Comparison of ENCODE assay signal across 8 cellular contexts in the genomic region with DNA sequence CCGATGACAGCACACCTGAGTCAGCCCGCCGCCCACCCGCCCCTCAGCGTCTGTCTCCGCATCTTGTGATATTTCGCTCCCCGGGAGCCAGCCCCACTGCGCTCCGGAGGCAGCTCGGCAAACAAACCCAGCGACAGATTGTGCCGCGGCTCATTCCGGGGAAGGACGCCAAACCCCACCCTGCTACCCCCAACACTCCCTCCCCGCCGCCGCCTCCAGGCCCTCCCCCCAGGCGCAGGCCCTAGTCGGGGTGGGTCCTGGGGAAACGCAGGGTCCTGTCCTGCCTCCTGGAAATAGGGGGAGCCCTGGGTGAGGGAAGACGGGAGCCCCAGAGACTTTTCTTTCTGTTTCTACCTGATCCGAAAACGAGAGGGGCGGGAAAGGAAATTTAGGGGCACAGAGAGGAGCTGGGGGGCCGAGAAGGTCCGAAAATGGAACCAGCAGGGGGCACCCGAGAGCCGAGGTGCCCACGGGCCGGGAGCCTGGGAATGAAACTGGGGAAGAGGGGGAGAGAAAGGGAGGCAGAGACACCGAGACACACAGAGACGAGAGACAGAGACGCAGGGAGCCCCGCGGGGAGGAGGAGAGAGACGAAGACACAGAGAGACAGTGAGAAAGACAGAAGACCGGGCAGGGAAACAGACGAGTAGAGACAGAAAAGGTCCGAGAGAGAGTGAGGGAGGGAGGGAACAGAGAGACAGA. TPM values are rescaled to one million over a fixed set of nuclear protein-coding genes. Genes with fewer than 3 reads are reported as not detected.
DNase-seq lines count a peak whose midpoint lies in the region; ATAC-seq and TF ChIP-seq lines count a peak whose summit lies in the region.

No MANE protein-coding gene starts in this region.

- TF ChIP-seq CTCF in AG04449 (IDR thresholded peaks at IDR 0.05; ENCODE audit: insufficient read depth, low read length, missing control alignments) (peak; percentile 81), Panc1 (IDR thresholded peaks at IDR 0.05) (peak; percentile 97)

- H3K36me3 ChIP-seq in Panc1 (ENCODE audit: control insufficient read depth, insufficient read depth, low read length) (no peaks in the 10 kb centered on the region), skeletal muscle satellite cell (ENCODE audit: insufficient read depth, low read length) (no peaks in the 10 kb centered on the region)

- H3K27me3 ChIP-seq in Panc1 (ENCODE audit: control insufficient read depth, insufficient read depth, low read length) (peaks cover 6% of the 10 kb centered on the region; the same call in 1 of the 2 replicates), skeletal muscle satellite cell (ENCODE audit: control insufficient read depth, insufficient read depth, low read length) (peaks cover 56% of the 10 kb centered on the region)

- BruUV-seq in Panc1 (replicated peaks; lab: Mats Ljungman, UMichigan), result no TSS peak

- in situ Hi-C loops in Panc1 (cut with HindIII; ENCODE audit: low pct_unique_long_range_greater_than_20kb, low sequenced_read_pairs), result no loop called here

- peak; percentile 29 for ATAC-seq in GM18907 (IDR thresholded peaks at IDR 0.05; ENCODE audit: unreplicated experiment)
- 0 out of 2 replicates have a peak, but pooled peaks have one; percentile 45 for ATAC-seq in Panc1
- ATAC-seq in activated naive CD8-positive, alpha-beta T cell treated with anti-CD3 and anti-CD28 coated beads, Interleukin-2, amount 10 ng/mL, durations not matched to agents 7 days and 5 days (ENCODE audit: low read depth), result peak; percentile 10
- ATAC-seq in GM18519 (IDR thresholded peaks at IDR 0.05; ENCODE audit: low FRiP score, unreplicated experiment), result no peak
- no peak for ATAC-seq in HG02938 (IDR thresholded peaks at IDR 0.05; ENCODE audit: unreplicated experiment)

- H3K9me3 ChIP-seq in Panc1 (ENCODE audit: control insufficient read depth, insufficient read depth, low read depth, low read length), result no peaks in the 10 kb centered on the region
- no peaks in the 10 kb centered on the region for H3K9me3 ChIP-seq in skeletal muscle satellite cell (replicated peaks; ENCODE audit: low read length)

- no peaks in the 10 kb centered on the region for H3K9me3 Mint-ChIP-seq in activated naive CD8-positive, alpha-beta T cell treated with anti-CD3 and anti-CD28 coated beads, Interleukin-2, amount 10 ng/mL, durations not matched to agents 7 days and 5 days

- CTCF ChIA-PET in AG04449 (lab: Yijun Ruan, JAX) (interaction anchor here (0.8 to 11.8 kb wide), 49 partner anchors 9 to 1061 kb away, joined by 3 to 400 read pairs (median 6); partner anchors contain the start of genes SERPING1, SLC43A1, SLC43A3 and SMTNL1), Panc1 (lab: Charles Lee) (interaction anchor here (0.5 to 1.7 kb wide), 10 partner anchors 14 to 1109 kb away, joined by 3 to 9 read pairs (median 3); no protein-coding TSS in a partner anchor)

- intact Hi-C loops in Panc1 (cut with micrococcal nuclease; ENCODE audit: unreplicated experiment), result loop anchor here (2.0 to 10.0 kb wide), 4 partner anchors 68 to 1054 kb away; partner anchors contain the start of gene YPEL4

- H3K4me3 ChIP-seq in AG04449 (ENCODE audit: low read depth, low read length), result peak overlapping the region; percentile 42
- peak overlapping the region; percentile 2 to 50 for H3K4me3 ChIP-seq in Panc1 (ENCODE audit: low read depth in 2 of 2, low read length in 2 of 2)
- peak overlapping the region; percentile 33 for H3K4me3 ChIP-seq in iPS-11a (ENCODE audit: low read depth, low read length)
- H3K4me3 ChIP-seq in skeletal muscle satellite cell (ENCODE audit: low read length), result peak overlapping the region; percentile 63

- DNase-seq in AG04449 (ENCODE audit: low read depth, low spot score) (no peak), Panc1 (ENCODE audit: low read depth, low spot score) (no peak)
- peak; percentile 72 for DNase-seq in activated naive CD8-positive, alpha-beta T cell treated with anti-CD3 and anti-CD28 coated beads, Interleukin-2, amount 10 ng/mL, durations not matched to agents 7 days and 5 days

- H3K27me3 Mint-ChIP-seq in activated naive CD8-positive, alpha-beta T cell treated with anti-CD3 and anti-CD28 coated beads, Interleukin-2, amount 10 ng/mL, durations not matched to agents 7 days and 5 days, result peaks cover 48% of the 10 kb centered on the region

- H3K4me3 Mint-ChIP-seq in activated naive CD8-positive, alpha-beta T cell treated with anti-CD3 and anti-CD28 coated beads, Interleukin-2, amount 10 ng/mL, durations not matched to agents 7 days and 5 days, result peak overlapping the region; percentile 95

- peak overlapping the region; percentile 78 for H3K27ac Mint-ChIP-seq in activated naive CD8-positive, alpha-beta T cell treated with anti-CD3 and anti-CD28 coated beads, Interleukin-2, amount 10 ng/mL, durations not matched to agents 7 days and 5 days

- H3K9ac ChIP-seq in skeletal muscle satellite cell (ENCODE audit: low read depth, low read length), result no peak overlapping the region

- H3K4me1 Mint-ChIP-seq in activated naive CD8-positive, alpha-beta T cell treated with anti-CD3 and anti-CD28 coated beads, Interleukin-2, amount 10 ng/mL, durations not matched to agents 7 days and 5 days, result peaks cover 27% of the 10 kb centered on the region

- H3K4me1 ChIP-seq in Panc1 (ENCODE audit: control insufficient read depth, insufficient read depth, low read length) (peaks cover 4% of the 10 kb centered on the region; the same call in 1 of the 2 replicates), skeletal muscle satellite cell (ENCODE audit: control insufficient read depth, insufficient read depth, low read length) (peaks cover 24% of the 10 kb centered on the region)

- no peaks in the 10 kb centered on the region for H3K36me3 Mint-ChIP-seq in activated naive CD8-positive, alpha-beta T cell treated with anti-CD3 and anti-CD28 coated beads, Interleukin-2, amount 10 ng/mL, durations not matched to agents 7 days and 5 days

- H3K27ac ChIP-seq in Panc1 (ENCODE audit: low read length), result no peak overlapping the region

- H3K4me2 ChIP-seq in skeletal muscle satellite cell (ENCODE audit: low read length), result peak overlapping the region; percentile 89

- POLR2A ChIA-PET in AG04449 (lab: Yijun Ruan, JAX), result no interaction called here
- POLR2A ChIA-PET in Panc1 (lab: Charles Lee), result no interaction called here
- POLR2A ChIA-PET in activated naive CD8-positive, alpha-beta T cell treated with anti-CD3 and anti-CD28 coated beads, Interleukin-2, amount 10 ng/mL, durations not matched to agents 7 days and 5 days (lab: Charles Lee), result interaction anchor here (0.6 to 2.0 kb wide), 8 partner anchors 19 to 125 kb away, joined by 3 to 11 read pairs (median 4); partner anchors contain the start of gene TIMM10

RNA-seq across cellular contexts. Expression of gene RTN4RL2, which starts 1.8 kb away (rescaled TPM):
- 0.90 TPM for total RNA-seq in Panc1 (2021; ENCODE audit: unreplicated experiment)
- polyA plus RNA-seq in Panc1 (2012; ENCODE audit: insufficient read length), result 0.87 TPM
- total RNA-seq in activated naive CD8-positive, alpha-beta T cell treated with anti-CD3 and anti-CD28 coated beads, Interleukin-2, amount 10 ng/mL, durations not matched to agents 7 days and 5 days, result 1 to 10 TPM in 1 of 2 experiments, under 1 TPM in 1; 0.96 to 1.6 TPM
- 0.51 TPM in 1 of 2 replicates, not detected in the other for total RNA-seq in skeletal muscle satellite cell (2012; rRNA removed)

RNA-seq across cellular contexts. Expression of gene SLC43A3, which starts 31.6 kb away (rescaled TPM):
- total RNA-seq in Panc1 (2021; ENCODE audit: unreplicated experiment), result 8.6 TPM
- polyA plus RNA-seq in Panc1 (2012; ENCODE audit: insufficient read length), result 7.3 TPM
- total RNA-seq in activated naive CD8-positive, alpha-beta T cell treated with anti-CD3 and anti-CD28 coated beads, Interleukin-2, amount 10 ng/mL, durations not matched to agents 7 days and 5 days, result 10 to 100 TPM; 67.4 to 67.8 TPM
- total RNA-seq in skeletal muscle satellite cell (2012; rRNA removed), result 83.4 and 140 TPM in 2 replicates

RNA-seq across cellular contexts. Expression of gene SLC43A1, which starts 56.9 kb away (rescaled TPM):
- total RNA-seq in Panc1 (2021; ENCODE audit: unreplicated experiment), result 2.0 TPM
- polyA plus RNA-seq in Panc1 (2012; ENCODE audit: insufficient read length), result 2.9 TPM
- total RNA-seq in activated naive CD8-positive, alpha-beta T cell treated with anti-CD3 and anti-CD28 coated beads, Interleukin-2, amount 10 ng/mL, durations not matched to agents 7 days and 5 days, result 10 to 100 TPM; 28.2 to 28.8 TPM
- total RNA-seq in skeletal muscle satellite cell (2012; rRNA removed), result 9.6 and 14.7 TPM in 2 replicates

Comparison
In these comparisons a context has a peak if more than half of its experiments do, and no peak if none do; other contexts are left out.
1. ATAC-seq: peak in GM18907 (single experiment), Panc1 (single experiment) and activated naive CD8-positive, alpha-beta T cell treated with anti-CD3 and anti-CD28 coated beads, Interleukin-2, amount 10 ng/mL, durations not matched to agents 7 days and 5 days (single experiment); none in GM18519 (single experiment) and HG02938 (single experiment).
2. Peak in every context shown above with its lines, with median percentiles within 50 percentile points of each other: H3K4me3 ChIP-seq.